ENCODE assay signal across 14 cellular contexts in the genomic region with DNA sequence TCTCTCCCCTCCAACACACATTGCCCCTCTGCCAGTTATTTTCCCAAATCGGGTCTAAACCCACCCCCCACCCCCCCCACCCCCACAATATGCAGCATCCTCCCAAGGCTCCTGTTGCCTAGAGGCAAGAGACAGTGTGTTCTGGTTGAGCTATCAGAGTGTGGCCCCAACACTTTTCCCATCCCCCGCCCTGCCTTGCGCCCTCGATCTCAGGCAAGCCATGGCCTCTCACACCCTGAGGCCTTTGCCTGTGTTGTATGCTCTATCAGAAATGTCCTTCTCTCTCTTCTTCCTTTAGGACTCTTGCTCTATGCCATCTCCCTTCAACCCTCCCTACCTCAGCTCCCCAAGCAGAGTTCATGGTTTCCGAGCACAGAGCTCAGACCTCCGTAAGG.
"Had no signal": no experiment of that assay in that cellular context is flagged by ENCODE, and none has a peak within 500 bp of the region (broad histone marks: within the 10 kb centered on the region; RNA-seq: fewer than 3 reads in every experiment).

No MANE protein-coding gene starts in this region.

- H3K27ac ChIP-seq: ascending aorta, gastroesophageal sphincter, pancreas, transverse colon had no signal

- H3K27me3 ChIP-seq: ascending aorta, pancreas had no signal

- H3K9me3 Mint-ChIP-seq: activated T-cell treated with anti-CD3 and anti-CD28 coated beads, Interleukin-2, amount 50 U/mL, for 4 hours; nephron; T-helper 1 cell treated with Interleukin-12 subunit alpha and Interleukin-12 subunit beta and Interleukin-4 antibody, amounts not matched to agents 30 μg/mL and 1 μg/mL, for 36 hours had no signal

- H3K4me1 ChIP-seq: ascending aorta, gastroesophageal sphincter had no signal

- H3K4me3 Mint-ChIP-seq: activated CD8-positive, alpha-beta memory T cell treated with anti-CD3 and anti-CD28 coated beads, Interleukin-2, amount 10 ng/mL, durations not matched to agents 7 days and 5 days; activated T-cell treated with anti-CD3 and anti-CD28 coated beads, Interleukin-2, amount 50 U/mL, for 4 hours; nephron; T-helper 1 cell treated with Interleukin-12 subunit alpha and Interleukin-12 subunit beta and Interleukin-4 antibody, amounts not matched to agents 30 μg/mL and 1 μg/mL, for 36 hours had no signal

- H3K36me3 Mint-ChIP-seq: activated CD8-positive, alpha-beta memory T cell treated with anti-CD3 and anti-CD28 coated beads, Interleukin-2, amount 10 ng/mL, durations not matched to agents 7 days and 5 days had no signal

- DNase-seq: activated CD8-positive, alpha-beta memory T cell treated with anti-CD3 and anti-CD28 coated beads, Interleukin-2, amount 10 ng/mL, durations not matched to agents 7 days and 5 days; activated gamma-delta T cell; activated T-cell treated with anti-CD3 and anti-CD28 coated beads, Interleukin-2, amount 50 U/mL, for 4 hours; kidney; left ventricle myocardium superior; mesenchymal stem cell; pancreas; stimulated activated CD4-positive, alpha-beta T cell treated with anti-CD3 and anti-CD28 coated beads, Interleukin-4, amount 100 ng/mL, for 4 hours; transverse colon had no signal

- H3K9me3 ChIP-seq: ascending aorta, gastroesophageal sphincter, pancreas, transverse colon had no signal

- H3K27ac Mint-ChIP-seq: activated CD8-positive, alpha-beta memory T cell treated with anti-CD3 and anti-CD28 coated beads, Interleukin-2, amount 10 ng/mL, durations not matched to agents 7 days and 5 days; nephron; T-helper 1 cell treated with Interleukin-12 subunit alpha and Interleukin-12 subunit beta and Interleukin-4 antibody, amounts not matched to agents 30 μg/mL and 1 μg/mL, for 36 hours had no signal

- H3K4me1 Mint-ChIP-seq: activated CD8-positive, alpha-beta memory T cell treated with anti-CD3 and anti-CD28 coated beads, Interleukin-2, amount 10 ng/mL, durations not matched to agents 7 days and 5 days had no signal

- H3K36me3 ChIP-seq: ascending aorta, gastroesophageal sphincter, pancreas had no signal

- ATAC-seq: activated CD8-positive, alpha-beta memory T cell treated with anti-CD3 and anti-CD28 coated beads, Interleukin-2, amount 10 ng/mL, durations not matched to agents 7 days and 5 days; activated T-cell treated with anti-CD3 and anti-CD28 coated beads, Interleukin-2, amount 50 U/mL, for 4 hours; gastroesophageal sphincter; left ventricle myocardium superior; pancreas had no signal

- H3K4me3 ChIP-seq: ascending aorta, gastroesophageal sphincter, pancreas, skin epidermis, transverse colon had no signal
